Comparison of ENCODE assay signal across 11 cellular contexts in the genomic region with DNA sequence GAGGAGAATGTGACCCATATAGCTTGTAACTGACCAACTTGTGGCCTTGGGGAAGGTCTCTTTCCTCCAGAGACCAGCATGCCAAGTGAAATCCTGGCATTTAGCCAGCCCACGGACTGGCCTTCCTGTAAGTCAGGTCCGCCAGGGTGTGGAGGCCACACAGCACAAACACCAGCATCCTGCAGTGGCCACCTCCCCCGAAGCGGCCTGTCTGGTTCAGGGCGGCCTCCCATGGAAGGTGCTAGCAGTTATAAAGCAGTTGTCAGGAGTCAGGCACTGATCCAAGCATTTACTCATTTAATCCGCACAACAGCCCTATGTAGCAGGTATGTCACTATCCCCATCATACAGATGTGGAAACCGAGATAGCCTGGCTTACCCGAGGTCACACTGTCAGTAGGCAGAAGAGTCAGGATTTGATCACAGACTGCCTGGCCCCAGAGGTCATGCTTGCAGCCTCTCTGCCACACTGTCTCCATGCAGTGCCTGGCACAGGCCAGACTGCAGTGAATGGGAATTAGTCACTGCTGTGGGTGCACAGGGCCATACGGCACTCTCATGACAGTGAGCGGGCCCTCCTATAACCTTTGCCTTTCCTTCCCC. TPM values are rescaled to one million over a fixed set of nuclear protein-coding genes. Genes with fewer than 3 reads are reported as not detected.
DNase-seq lines count a peak whose midpoint lies in the region; ATAC-seq and TF ChIP-seq lines count a peak whose summit lies in the region.
"Had no signal": no experiment of that assay in that cellular context is flagged by ENCODE, and none has a peak within 500 bp of the region (broad histone marks: within the 10 kb centered on the region; RNA-seq: fewer than 3 reads in every experiment).

No MANE protein-coding gene starts in this region.

- no peak overlapping the region for H3K27ac Mint-ChIP-seq in T-cell
- H3K27ac Mint-ChIP-seq: activated T-helper 2 cell treated with anti-CD3 and anti-CD28 coated beads, Interferon-gamma antibody, Interleukin-2, Interleukin-4, amounts not matched to agents 10 μg/mL and 5 μg/mL and 100 μg/mL, durations not matched to agents 14 hours and 24 hours and 36 hours had no signal

- H3K9me3 ChIP-seq in SK-N-SH (no peaks in the 10 kb centered on the region), mucosa of rectum (ENCODE audit: control insufficient read depth in 2 of 2, low read length in 2 of 2) (no peaks in the 10 kb centered on the region), vagina (no peaks in the 10 kb centered on the region)

- TF ChIP-seq RAD21 in SK-N-SH (IDR thresholded peaks at IDR 0.05; ENCODE audit: low read length) = no peak

- DNase-seq in SK-N-SH (no peak), vagina (ENCODE audit: extremely low spot score in 2 of 2) (no peak), EL (no peak), T-cell (no peak), RPMI8226 (no peak)
- DNase-seq: SW 1271 had no signal

- no peak overlapping the region for H3K4me2 ChIP-seq in SK-N-SH

- H3K9ac ChIP-seq in SK-N-SH = no peak overlapping the region
- H3K9ac ChIP-seq in mucosa of rectum (ENCODE audit: low read depth in 1 of 2, low read length in 2 of 2) = no peak overlapping the region

- no peak for TF ChIP-seq CTCF in SK-N-SH (IDR thresholded peaks at IDR 0.05)
- TF ChIP-seq CTCF in vagina (IDR thresholded peaks at IDR 0.05) = no peak

- TF ChIP-seq EP300 in SK-N-SH (IDR thresholded peaks at IDR 0.05; ENCODE audit: borderline replicate concordance in 1 of 2, low read depth in 1 of 2, low read length in 1 of 2) = no peak

- H3F3A ChIP-seq in SK-N-SH (replicated peaks; ENCODE audit: insufficient read depth) = peaks cover 6% of the 10 kb centered on the region

- H3K4me1 ChIP-seq in SK-N-SH (ENCODE audit: control insufficient read depth in 1 of 2, insufficient read depth in 2 of 2, low read depth in 1 of 2, low read length in 1 of 2) (peaks cover 0 to 6% of the 10 kb centered on the region in 2 experiments; a peak in 2 of 4 replicates), mucosa of rectum (ENCODE audit: control insufficient read depth in 2 of 2, insufficient read depth in 2 of 2, low read length in 2 of 2) (peaks cover 10 to 18% of the 10 kb centered on the region in 2 donors), vagina (peaks cover 58% of the 10 kb centered on the region)

- peak overlapping the region; percentile 7 to 35; a peak in 1 of 4 replicates for H3K27ac ChIP-seq in SK-N-SH (ENCODE audit: low read depth in 2 of 2, low read length in 1 of 2)
- peak overlapping the region; percentile 49 for H3K27ac ChIP-seq in mucosa of rectum (ENCODE audit: low read depth in 2 of 2, low read length in 2 of 2)
- H3K27ac ChIP-seq in vagina = peak overlapping the region; percentile 49

- H3K4me1 Mint-ChIP-seq in T-cell = no peaks in the 10 kb centered on the region

- no peaks in the 10 kb centered on the region for H3K27me3 ChIP-seq in SK-N-SH (ENCODE audit: insufficient read depth)
- no peaks in the 10 kb centered on the region for H3K27me3 ChIP-seq in mucosa of rectum (ENCODE audit: control insufficient read depth in 2 of 2, insufficient read depth in 2 of 2, low read length in 2 of 2)
- H3K27me3 ChIP-seq in vagina = no peaks in the 10 kb centered on the region

- no peaks in the 10 kb centered on the region for H3K27me3 Mint-ChIP-seq in T-cell

- no peak for TF ChIP-seq POLR2A in vagina (IDR thresholded peaks at IDR 0.05)

- H3K36me3 Mint-ChIP-seq in T-cell = peaks cover 39% of the 10 kb centered on the region

- no peaks in the 10 kb centered on the region for H3K9me2 ChIP-seq in SK-N-SH

- H3K4me3 ChIP-seq in SK-N-SH (ENCODE audit: low read depth in 2 of 2, low read length in 1 of 2) = no peak overlapping the region
- H3K4me3 ChIP-seq in mucosa of rectum (ENCODE audit: low read length in 2 of 2) = no peak overlapping the region
- H3K4me3 ChIP-seq in vagina = no peak overlapping the region

- no peak for ATAC-seq in SK-N-SH treated with all-trans-retinoic acid at 6 μM for 48 hours
- ATAC-seq in esophagus mucosa = peak; percentile 79
- no peak for ATAC-seq in T-cell (replicated peaks in 1 of 4)

- H3K4me3 Mint-ChIP-seq in T-cell = no peak overlapping the region

- peaks cover 22% of the 10 kb centered on the region; the same call in 1 of the 2 replicates for H4K20me1 ChIP-seq in SK-N-SH (ENCODE audit: insufficient read depth)

- H3K9me3 Mint-ChIP-seq in T-cell = no peaks in the 10 kb centered on the region
- H3K9me3 Mint-ChIP-seq: activated T-helper 2 cell treated with anti-CD3 and anti-CD28 coated beads, Interferon-gamma antibody, Interleukin-2, Interleukin-4, amounts not matched to agents 10 μg/mL and 5 μg/mL and 100 μg/mL, durations not matched to agents 14 hours and 24 hours and 36 hours had no signal

- POLR2A ChIA-PET in SK-N-SH (lab: Yijun Ruan, JAX) (no interaction called here), T-cell (lab: Charles Lee) (no interaction called here)

- H2AFZ ChIP-seq in SK-N-SH (ENCODE audit: low read depth) = no peak overlapping the region

- intact Hi-C loops in vagina (cut with DNase I) = no loop called here

- WGBS in SK-N-SH (ENCODE audit: low lambda C conversion rate) = 92% methylated on average over 8 of the region's 10 CpGs

- CTCF ChIA-PET in SK-N-SH (lab: Yijun Ruan, JAX) = interaction anchor here (1.6 kb wide), 1 partner anchor 73 kb away, joined by 3 read pairs; no protein-coding TSS in a partner anchor
- CTCF ChIA-PET in T-cell (lab: Charles Lee) = no interaction called here

- peaks cover 88% of the 10 kb centered on the region for H3K79me2 ChIP-seq in SK-N-SH (ENCODE audit: insufficient read depth)

- H3K36me3 ChIP-seq in SK-N-SH (replicated peaks in 1 of 2; ENCODE audit: control insufficient read depth in 1 of 2, insufficient read depth in 2 of 2, low read length in 1 of 2) = peaks cover 52 to 88% of the 10 kb centered on the region in 2 experiments
- peaks cover 93 to 96% of the 10 kb centered on the region in 2 donors for H3K36me3 ChIP-seq in mucosa of rectum (ENCODE audit: control insufficient read depth in 2 of 2, insufficient read depth in 2 of 2, low read length in 2 of 2)
- peaks cover 2 to 84% of the 10 kb centered on the region in 2 donors for H3K36me3 ChIP-seq in vagina

TF ChIP-seq in SK-N-SH, 30 proteins besides CTCF, POLR2A, EP300 and RAD21:
- no peak for TF ChIP-seq SMC3 (IDR thresholded peaks at IDR 0.05; ENCODE audit: low read depth, low read length)
- TF ChIP-seq NFIC (IDR thresholded peaks at IDR 0.05; ENCODE audit: borderline replicate concordance) = peak; percentile 40; the same call in 1 of the 2 replicates
- no peak for TF ChIP-seq EZH2phosphoT487 (IDR thresholded peaks at IDR 0.05; ENCODE audit: borderline replicate concordance, low read depth)
- no peak for TF ChIP-seq SIN3A (IDR thresholded peaks at IDR 0.05; ENCODE audit: borderline replicate concordance, low read depth, low read length)
- TF ChIP-seq, protein P1, sequence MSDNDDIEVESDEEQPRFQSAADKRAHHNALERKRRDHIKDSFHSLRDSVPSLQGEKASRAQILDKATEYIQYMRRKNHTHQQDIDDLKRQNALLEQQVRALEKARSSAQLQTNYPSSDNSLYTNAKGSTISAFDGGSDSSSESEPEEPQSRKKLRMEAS (IDR thresholded peaks at IDR 0.05; ENCODE audit: low read depth) = no peak

TF ChIP-seq in SK-N-SH treated with all-trans-retinoic acid at 6 μM for 48 hours, 23 proteins besides CTCF, POLR2A, EP300 and RAD21:
- TF ChIP-seq, protein P2, sequence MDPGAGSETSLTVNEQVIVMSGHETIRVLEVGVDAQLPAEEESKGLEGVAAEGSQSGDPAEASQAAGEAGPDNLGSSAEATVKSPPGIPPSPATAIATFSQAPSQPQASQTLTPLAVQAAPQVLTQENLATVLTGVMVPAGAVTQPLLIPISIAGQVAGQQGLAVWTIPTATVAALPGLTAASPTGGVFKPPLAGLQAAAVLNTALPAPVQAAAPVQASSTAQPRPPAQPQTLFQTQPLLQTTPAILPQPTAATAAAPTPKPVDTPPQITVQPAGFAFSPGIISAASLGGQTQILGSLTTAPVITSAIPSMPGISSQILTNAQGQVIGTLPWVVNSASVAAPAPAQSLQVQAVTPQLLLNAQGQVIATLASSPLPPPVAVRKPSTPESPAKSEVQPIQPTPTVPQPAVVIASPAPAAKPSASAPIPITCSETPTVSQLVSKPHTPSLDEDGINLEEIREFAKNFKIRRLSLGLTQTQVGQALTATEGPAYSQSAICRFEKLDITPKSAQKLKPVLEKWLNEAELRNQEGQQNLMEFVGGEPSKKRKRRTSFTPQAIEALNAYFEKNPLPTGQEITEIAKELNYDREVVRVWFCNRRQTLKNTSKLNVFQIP (CRISPR knock-in tag; IDR thresholded peaks at IDR 0.05; ENCODE audit: borderline replicate concordance, low read depth) = no peak
- TF ChIP-seq, protein P3, sequence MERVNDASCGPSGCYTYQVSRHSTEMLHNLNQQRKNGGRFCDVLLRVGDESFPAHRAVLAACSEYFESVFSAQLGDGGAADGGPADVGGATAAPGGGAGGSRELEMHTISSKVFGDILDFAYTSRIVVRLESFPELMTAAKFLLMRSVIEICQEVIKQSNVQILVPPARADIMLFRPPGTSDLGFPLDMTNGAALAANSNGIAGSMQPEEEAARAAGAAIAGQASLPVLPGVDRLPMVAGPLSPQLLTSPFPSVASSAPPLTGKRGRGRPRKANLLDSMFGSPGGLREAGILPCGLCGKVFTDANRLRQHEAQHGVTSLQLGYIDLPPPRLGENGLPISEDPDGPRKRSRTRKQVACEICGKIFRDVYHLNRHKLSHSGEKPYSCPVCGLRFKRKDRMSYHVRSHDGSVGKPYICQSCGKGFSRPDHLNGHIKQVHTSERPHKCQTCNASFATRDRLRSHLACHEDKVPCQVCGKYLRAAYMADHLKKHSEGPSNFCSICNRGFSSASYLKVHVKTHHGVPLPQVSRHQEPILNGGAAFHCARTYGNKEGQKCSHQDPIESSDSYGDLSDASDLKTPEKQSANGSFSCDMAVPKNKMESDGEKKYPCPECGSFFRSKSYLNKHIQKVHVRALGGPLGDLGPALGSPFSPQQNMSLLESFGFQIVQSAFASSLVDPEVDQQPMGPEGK (CRISPR knock-in tag; IDR thresholded peaks at IDR 0.05; ENCODE audit: borderline replicate concordance) = no peak
- TF ChIP-seq ARNTL (CRISPR knock-in tag; IDR thresholded peaks at IDR 0.05; ENCODE audit: borderline replicate concordance, low read depth) = no peak
- TF ChIP-seq OSR1 (CRISPR knock-in tag; IDR thresholded peaks at IDR 0.05) = no peak
- no peak for TF ChIP-seq RARB (CRISPR knock-in tag; IDR thresholded peaks at IDR 0.05)
- no peak for TF ChIP-seq ZC3H10 (CRISPR knock-in tag; IDR thresholded peaks at IDR 0.05)
- TF ChIP-seq GLIS3 (CRISPR knock-in tag; IDR thresholded peaks at IDR 0.05) = no peak
- TF ChIP-seq SNAI2 (CRISPR knock-in tag; IDR thresholded peaks at IDR 0.05) = no peak
- no peak for TF ChIP-seq ESRRG (CRISPR knock-in tag; IDR thresholded peaks at IDR 0.05)

RNA-seq across cellular contexts. Expression of a gene that starts 36.7 kb away (rescaled TPM):
- 1.7 and 3.0 TPM in 2 replicates for polyA plus RNA-seq in SK-N-SH (2012; rRNA removed)
- 0.48 and 0.50 TPM in 2 replicates for polyA plus RNA-seq in SK-N-SH (2012; cell fraction: cytosol; rRNA removed)
- polyA plus RNA-seq in SK-N-SH (2012; cell fraction: nucleus; rRNA removed) = 14.5 and 19.0 TPM in 2 replicates
- total RNA-seq in esophagus mucosa (2.2 TPM), vagina (9.6 TPM), T-cell (10 to 100 TPM in 2 of 5 donors, 1 to 10 TPM in 3; 2.5 to 13.8 (median 8.8) TPM)
- total RNA-seq: myocyte had no signal
